ENCODE assay signal across 1 cellular context in genomic region chr14:64682173-64682710, GRCh38.
TF ChIP-seq lines count a peak whose summit lies in the region.

No MANE protein-coding gene starts in this region.

TF ChIP-seq in HEK293T, 16 proteins besides CTCF, POLR2A, EP300 and RAD21 (continued from another document):
- no peak for TF ChIP-seq TARDBP (IDR thresholded peaks at IDR 0.05)
- TF ChIP-seq LEF1 (IDR thresholded peaks at IDR 0.05; ENCODE audit: borderline replicate concordance), result no peak
- no peak for TF ChIP-seq ZNF384 (IDR thresholded peaks at IDR 0.05)
- no peak for TF ChIP-seq NFRKB (IDR thresholded peaks at IDR 0.05)
- TF ChIP-seq L3MBTL2 (conservative IDR thresholded peaks at IDR 0.05), result no peak
